Comparison of ENCODE assay signal across 22 cellular contexts in genomic region chr4:77305766-77306165, GRCh38.
"Had no signal": no experiment of that assay in that cellular context is flagged by ENCODE, and none has a peak within 500 bp of the region (broad histone marks: within the 10 kb centered on the region; RNA-seq: fewer than 3 reads in every experiment).

No MANE protein-coding gene starts in this region.

- H2AFZ ChIP-seq: parathyroid adenoma had no signal

- H3K9me3 ChIP-seq: breast epithelium, lower lobe of right lung, mucosa of descending colon, upper lobe of left lung had no signal

- H3K4me1 ChIP-seq: breast epithelium, lower lobe of right lung, parathyroid adenoma, upper lobe of left lung had no signal

- H3K9ac ChIP-seq: parathyroid adenoma had no signal

- H3K4me3 ChIP-seq: breast epithelium, coronary artery, lower lobe of right lung, mucosa of descending colon, upper lobe of left lung had no signal

- H3K27me3 ChIP-seq: breast epithelium had no signal

- ATAC-seq: left lobe of liver; lower lobe of right lung; mucosa of descending colon; right cardiac atrium; stimulated activated naive CD8-positive, alpha-beta T cell treated with anti-CD3 and anti-CD28 coated beads, Interleukin-15, Interleukin-2, amounts not matched to agents 100 U/mL and 50 U/mL, for 24 hours had no signal

- H3K79me2 ChIP-seq: parathyroid adenoma had no signal

- DNase-seq: activated CD4-positive, alpha-beta T cell treated with anti-CD3 and anti-CD28 coated beads for 4 hours; activated CD4-positive, alpha-beta T cell treated with anti-CD3 and anti-CD28 coated beads, Interleukin-2, amount 50 U/mL, for 48 hours; activated CD4-positive, CD25-positive, alpha-beta regulatory T cell; activated CD8-positive, alpha-beta memory T cell treated with anti-CD3 and anti-CD28 coated beads, Interleukin-2, amount 50 U/mL, for 48 hours; activated effector memory CD4-positive, alpha-beta T cell treated with Interleukin-2 at 50 U/mL for 16 hours; activated naive CD4-positive, alpha-beta T cell treated with anti-CD3 and anti-CD28 coated beads for 36 hours; activated naive CD8-positive, alpha-beta T cell treated with anti-CD3 and anti-CD28 coated beads, Interleukin-2, amount 10 ng/mL, durations not matched to agents 7 days and 5 days; activated T-cell treated with anti-CD3 and anti-CD28 coated beads, Interleukin-2, amount 50 U/mL, for 48 hours; amniotic stem cell; lower lobe of right lung; mesendoderm; mucosa of descending colon; nephron progenitor cell; right cardiac atrium; stimulated activated CD4-positive, alpha-beta T cell treated with anti-CD3 and anti-CD28 coated beads, Interleukin-4, amount 100 ng/mL, for 4 hours; stimulated activated naive CD8-positive, alpha-beta T cell treated with anti-CD3 and anti-CD28 coated beads, Interleukin-15, Interleukin-2, amounts not matched to agents 100 U/mL and 50 U/mL, for 24 hours; T-helper 9 cell; upper lobe of left lung had no signal

- H3K36me3 ChIP-seq: breast epithelium, lower lobe of right lung, upper lobe of left lung had no signal

- H3K27ac ChIP-seq: breast epithelium, coronary artery, lower lobe of right lung, parathyroid adenoma, upper lobe of left lung had no signal
